8 cellular contexts compared by ENCODE assay signal in the genomic region with DNA sequence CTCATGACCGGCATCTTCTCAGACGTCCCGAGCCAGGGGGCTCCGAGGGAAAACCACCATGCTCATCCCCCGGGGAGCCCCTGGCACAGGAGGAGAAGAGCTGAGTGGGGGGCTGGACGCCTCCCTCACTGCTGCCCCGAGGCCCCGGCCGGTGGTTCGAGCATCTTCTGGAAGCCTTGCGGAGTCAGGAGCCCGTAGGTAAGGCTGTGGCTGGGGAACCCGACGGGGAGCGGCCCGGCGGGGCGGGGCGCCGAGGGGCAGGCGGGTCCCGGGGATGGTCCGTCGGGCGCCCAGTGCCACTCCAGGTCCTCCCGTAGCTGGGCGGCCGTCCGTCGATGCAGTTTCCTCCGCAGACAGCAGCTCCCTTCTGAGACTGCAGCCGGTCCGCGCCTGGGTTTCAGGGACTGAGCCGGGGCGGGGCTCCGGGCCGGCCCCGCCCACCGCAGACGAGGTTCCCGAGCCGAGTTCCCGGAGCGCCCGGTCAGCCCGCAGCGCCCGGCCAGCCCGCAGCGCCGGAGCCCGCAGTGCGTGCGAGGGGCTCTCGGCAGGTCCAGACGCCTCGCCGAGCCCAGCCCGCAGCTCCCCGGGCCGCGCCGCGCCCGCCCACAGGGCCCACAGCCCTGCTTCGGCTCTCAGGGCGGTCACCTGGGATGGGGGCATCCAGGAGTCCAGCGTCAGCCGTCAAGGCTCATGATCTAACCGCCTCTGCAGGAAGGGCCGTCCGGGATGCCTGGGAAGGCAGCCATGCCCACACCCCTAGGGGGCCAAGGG. TPM values are rescaled to one million over a fixed set of nuclear protein-coding genes. Genes with fewer than 3 reads are reported as not detected.
DNase-seq lines count a peak whose midpoint lies in the region; ATAC-seq and FAIRE-seq lines count a peak whose summit lies in the region.

PGF (minus strand) TSS at position 369 of the 771 bp plus-strand sequence; CDS start at position 14, 355 bp downstream.

- H3K9me3 Mint-ChIP-seq in stimulated activated naive B cell treated with anti-CD40 and anti-IgM and Interleukin-4, amounts not matched to agents 10 μg/mL and 1 μg/mL and 100 μg/mL, for 72 hours, result no peaks in the 10 kb centered on the region

- peaks cover 17 to 35% of the 10 kb centered on the region in 2 donors for H3K27me3 Mint-ChIP-seq in stimulated activated naive B cell treated with anti-CD40 and anti-IgM and Interleukin-4, amounts not matched to agents 10 μg/mL and 1 μg/mL and 100 μg/mL, for 72 hours

- peaks cover 2 to 5% of the 10 kb centered on the region in 2 donors for H3K4me1 Mint-ChIP-seq in stimulated activated naive B cell treated with anti-CD40 and anti-IgM and Interleukin-4, amounts not matched to agents 10 μg/mL and 1 μg/mL and 100 μg/mL, for 72 hours

- H3K4me3 Mint-ChIP-seq in stimulated activated naive B cell treated with anti-CD40 and anti-IgM and Interleukin-4, amounts not matched to agents 10 μg/mL and 1 μg/mL and 100 μg/mL, for 72 hours, result peak within 1 kb of the TSS; percentile 55 to 74

- no peaks in the 10 kb centered on the region for H3K36me3 Mint-ChIP-seq in stimulated activated naive B cell treated with anti-CD40 and anti-IgM and Interleukin-4, amounts not matched to agents 10 μg/mL and 1 μg/mL and 100 μg/mL, for 72 hours

- H3K27ac Mint-ChIP-seq in stimulated activated naive B cell treated with anti-CD40 and anti-IgM and Interleukin-4, amounts not matched to agents 10 μg/mL and 1 μg/mL and 100 μg/mL, for 72 hours, result no peak within 1 kb of the TSS

- DNase-seq in DMS79 treated with DMSO at 0.1 percent for 48 hours (lab: John Stamatoyannopoulos, UW), result peak; percentile 73
- peak; percentile 87 for DNase-seq in HTR-8/SVneo (ENCODE audit: insufficient read length, low spot score)
- DNase-seq in T-helper 22 cell (ENCODE audit: low read depth), result peak; percentile 13
- peak; percentile 84 for DNase-seq in dermis blood vessel endothelial cell
- DNase-seq in left lobe of liver (ENCODE audit: low spot score), result peak; percentile 73
- DNase-seq in stimulated activated naive B cell treated with anti-CD40 and anti-IgM and Interleukin-4, amounts not matched to agents 10 μg/mL and 1 μg/mL and 100 μg/mL, for 72 hours, result no peak

- no peak for FAIRE-seq in HTR-8/SVneo (lab: Jason Lieb, UNC)

- ATAC-seq in left lobe of liver (peak; percentile 95), GM18520 (IDR thresholded peaks at IDR 0.05; ENCODE audit: unreplicated experiment) (no peak), GM19397 (IDR thresholded peaks at IDR 0.05; ENCODE audit: unreplicated experiment) (no peak)
- ATAC-seq in stimulated activated naive B cell treated with anti-CD40 and anti-IgM and Interleukin-4, amounts not matched to agents 10 μg/mL and 1 μg/mL and 100 μg/mL, for 72 hours (replicated peaks), result peak; percentile 69 to 72

RNA-seq across cellular contexts. Expression of gene PGF, which starts in this region (rescaled TPM):
- 126 and 252 TPM in 2 replicates for total RNA-seq in dermis blood vessel endothelial cell
- total RNA-seq in left lobe of liver, result 2.8 TPM

Comparison
In these comparisons a context has a peak if more than half of its experiments do, and no peak if none do; other contexts are left out.
1. RNA of gene PGF (total RNA-seq): 126 to 252 TPM in dermis blood vessel endothelial cell; 2.8 TPM in left lobe of liver (single experiment); every median in the first group is over 10 times any median in the second.
2. ATAC-seq: peak in left lobe of liver (single experiment) and stimulated activated naive B cell treated with anti-CD40 and anti-IgM and Interleukin-4, amounts not matched to agents 10 μg/mL and 1 μg/mL and 100 μg/mL, for 72 hours (2 of 2); none in GM18520 (single experiment) and GM19397 (single experiment).